ENCODE assay signal across 8 cellular contexts in genomic region chr11:65498727-65498976, GRCh38. TPM values are rescaled to one million over a fixed set of nuclear protein-coding genes. Genes with fewer than 3 reads are reported as not detected.
DNase-seq lines count a peak whose midpoint lies in the region; ATAC-seq and TF ChIP-seq lines count a peak whose summit lies in the region.

No MANE protein-coding gene starts in this region.

- H3K36me3 ChIP-seq in CD4-positive, alpha-beta memory T cell (ENCODE audit: insufficient read depth, low read length): peaks cover 34% of the 10 kb centered on the region
- H3K36me3 ChIP-seq in Panc1 (ENCODE audit: control insufficient read depth, insufficient read depth, low read length) (peaks cover 42% of the 10 kb centered on the region), rectal smooth muscle tissue (ENCODE audit: control insufficient read depth, insufficient read depth, low read length) (peaks cover 27% of the 10 kb centered on the region)

- H3K4me3 ChIP-seq in CD4-positive, alpha-beta memory T cell (ENCODE audit: low read length in 2 of 2): peak overlapping the region; percentile 96 to 99
- peak overlapping the region; percentile 78 to 99 for H3K4me3 ChIP-seq in Panc1 (ENCODE audit: low read depth in 2 of 2, low read length in 2 of 2)
- peak overlapping the region; percentile 89 for H3K4me3 ChIP-seq in fibroblast of pulmonary artery (replicated peaks; ENCODE audit: low read depth, low read length)
- peak overlapping the region; percentile 100 for H3K4me3 ChIP-seq in rectal smooth muscle tissue (ENCODE audit: low read length)

- intact Hi-C loops in CD4-positive, alpha-beta memory T cell (cut with micrococcal nuclease): no loop called here
- intact Hi-C loops in Panc1 (cut with micrococcal nuclease; ENCODE audit: unreplicated experiment): no loop called here

- H3K36me3 Mint-ChIP-seq in CD4-positive, alpha-beta memory T cell: peaks cover 3 to 9% of the 10 kb centered on the region in 2 donors
- H3K36me3 Mint-ChIP-seq in activated CD8-positive, alpha-beta T cell treated with anti-CD3 and anti-CD28 coated beads, Interleukin-2, amount 10 ng/mL, durations not matched to agents 7 days and 5 days (ENCODE audit: low read depth): no peaks in the 10 kb centered on the region

- H3K9me3 Mint-ChIP-seq in CD4-positive, alpha-beta memory T cell: peaks cover 0 to 5% (median 0%) of the 10 kb centered on the region in 8 donors
- no peaks in the 10 kb centered on the region for H3K9me3 Mint-ChIP-seq in activated CD8-positive, alpha-beta T cell treated with anti-CD3 and anti-CD28 coated beads, Interleukin-2, amount 10 ng/mL, durations not matched to agents 7 days and 5 days (ENCODE audit: insufficient read depth)

- no peaks in the 10 kb centered on the region for H3K27me3 ChIP-seq in CD4-positive, alpha-beta memory T cell (ENCODE audit: insufficient read depth, low read length)
- H3K27me3 ChIP-seq in Panc1 (ENCODE audit: control insufficient read depth, insufficient read depth, low read length) (no peaks in the 10 kb centered on the region), rectal smooth muscle tissue (ENCODE audit: control insufficient read depth, insufficient read depth, low read length) (no peaks in the 10 kb centered on the region)

- peak overlapping the region; percentile 97 for H3K27ac ChIP-seq in CD4-positive, alpha-beta memory T cell (ENCODE audit: low read depth, low read length)
- H3K27ac ChIP-seq in Panc1 (ENCODE audit: low read length) (peak overlapping the region; percentile 100), rectal smooth muscle tissue (ENCODE audit: low read depth, low read length) (peak overlapping the region; percentile 100)

- CTCF ChIA-PET in CD4-positive, alpha-beta memory T cell (lab: Charles Lee; ENCODE audit: partially characterized antibody): interaction anchor here (1.2 to 8.5 kb wide), 7 partner anchors 9 to 131 kb away, joined by 3 to 192 read pairs (median 17); partner anchors contain the start of genes NEAT1 and SCYL1
- CTCF ChIA-PET in Panc1 (lab: Charles Lee): interaction anchor here (0.7 to 1.2 kb wide), 2 partner anchors 19 to 28 kb away, joined by 3 read pairs; no protein-coding TSS in a partner anchor
- CTCF ChIA-PET in activated CD8-positive, alpha-beta T cell treated with anti-CD3 and anti-CD28 coated beads, Interleukin-2, amount 10 ng/mL, durations not matched to agents 7 days and 5 days (lab: Charles Lee): interaction anchor here (1.7 to 19.7 kb wide), 7 partner anchors 9 to 117 kb away, joined by 4 to 538 read pairs (median 16); partner anchors contain the start of gene NEAT1

- H3K4me3 Mint-ChIP-seq in CD4-positive, alpha-beta memory T cell: no peak overlapping the region
- H3K4me3 Mint-ChIP-seq in activated CD8-positive, alpha-beta T cell treated with anti-CD3 and anti-CD28 coated beads, Interleukin-2, amount 10 ng/mL, durations not matched to agents 7 days and 5 days: no peak overlapping the region

- H3K27ac Mint-ChIP-seq in CD4-positive, alpha-beta memory T cell: no peak overlapping the region
- no peak overlapping the region for H3K27ac Mint-ChIP-seq in activated CD8-positive, alpha-beta T cell treated with anti-CD3 and anti-CD28 coated beads, Interleukin-2, amount 10 ng/mL, durations not matched to agents 7 days and 5 days

- H3K4me1 ChIP-seq in CD4-positive, alpha-beta memory T cell (ENCODE audit: insufficient read depth, low read length): peaks cover 16% of the 10 kb centered on the region
- H3K4me1 ChIP-seq in Panc1 (ENCODE audit: control insufficient read depth, insufficient read depth, low read length) (peaks cover 42% of the 10 kb centered on the region), rectal smooth muscle tissue (ENCODE audit: control insufficient read depth, insufficient read depth, low read length) (peaks cover 26% of the 10 kb centered on the region)

- POLR2A ChIA-PET in CD4-positive, alpha-beta memory T cell (lab: Charles Lee; ENCODE audit: partially characterized antibody): interaction anchor here (0.8 to 27.2 kb wide), 52 partner anchors 10 to 791 kb away, joined by 3 to 3839 read pairs (median 10); partner anchors contain the start of genes CCDC85B, CDC42BPG, CDC42EP2 and CFL1
- POLR2A ChIA-PET in Panc1 (lab: Charles Lee): interaction anchor here (0.6 to 15.9 kb wide), 22 partner anchors 9 to 1669 kb away, joined by 3 to 818 read pairs (median 5); partner anchors contain the start of genes FAM89B, FRMD8 and NEAT1
- POLR2A ChIA-PET in activated CD8-positive, alpha-beta T cell treated with anti-CD3 and anti-CD28 coated beads, Interleukin-2, amount 10 ng/mL, durations not matched to agents 7 days and 5 days (lab: Charles Lee): interaction anchor here (0.5 to 22.4 kb wide), 36 partner anchors 5 to 1140 kb away, joined by 3 to 4167 read pairs (median 6); partner anchors contain the start of genes DPF2, FAM89B, FRMD8 and KAT5

- in situ Hi-C loops in Panc1 (cut with HindIII; ENCODE audit: low pct_unique_long_range_greater_than_20kb, low sequenced_read_pairs): loop anchor here (5.0 kb wide), 1 partner anchor 76 kb away; the partner anchor contains the start of gene NEAT1

- DNase-seq in CD4-positive, alpha-beta memory T cell: no peak
- DNase-seq in Panc1 (ENCODE audit: low read depth, low spot score) (no peak), fibroblast of pulmonary artery (ENCODE audit: low read depth) (no peak), activated gamma-delta T cell treated with Interleukin-2 at 50 U/mL for 16 hours (no peak), activated T-cell treated with anti-CD3 and anti-CD28 coated beads for 4 hours (no peak)
- no peak for DNase-seq in activated CD8-positive, alpha-beta T cell treated with anti-CD3 and anti-CD28 coated beads, Interleukin-2, amount 10 ng/mL, durations not matched to agents 7 days and 5 days

- no peak for ATAC-seq in Panc1
- ATAC-seq in activated CD8-positive, alpha-beta T cell treated with anti-CD3 and anti-CD28 coated beads, Interleukin-2, amount 10 ng/mL, durations not matched to agents 7 days and 5 days: no peak
- no peak for ATAC-seq in GM19463 (IDR thresholded peaks at IDR 0.05; ENCODE audit: unreplicated experiment)

- H3K9me3 ChIP-seq in CD4-positive, alpha-beta memory T cell (ENCODE audit: control insufficient read depth in 1 of 2, low read length in 2 of 2): no peaks in the 10 kb centered on the region
- no peaks in the 10 kb centered on the region for H3K9me3 ChIP-seq in Panc1 (ENCODE audit: control insufficient read depth, insufficient read depth, low read depth, low read length)

- H3K4me1 Mint-ChIP-seq in CD4-positive, alpha-beta memory T cell: peaks cover 8 to 43% (median 19%) of the 10 kb centered on the region in 4 donors
- peaks cover 29% of the 10 kb centered on the region for H3K4me1 Mint-ChIP-seq in activated CD8-positive, alpha-beta T cell treated with anti-CD3 and anti-CD28 coated beads, Interleukin-2, amount 10 ng/mL, durations not matched to agents 7 days and 5 days (ENCODE audit: low read depth)

- H3K27me3 Mint-ChIP-seq in CD4-positive, alpha-beta memory T cell: peaks cover 0 to 3% of the 10 kb centered on the region in 2 donors
- H3K27me3 Mint-ChIP-seq in activated CD8-positive, alpha-beta T cell treated with anti-CD3 and anti-CD28 coated beads, Interleukin-2, amount 10 ng/mL, durations not matched to agents 7 days and 5 days (ENCODE audit: low read depth): no peaks in the 10 kb centered on the region

- no TSS peak for BruUV-seq in Panc1 (replicated peaks; lab: Mats Ljungman, UMichigan)

- H3K9ac ChIP-seq in rectal smooth muscle tissue (ENCODE audit: low read length): peak overlapping the region; percentile 98

- TF ChIP-seq CTCF in Panc1 (IDR thresholded peaks at IDR 0.05): no peak
- no peak for TF ChIP-seq CTCF in fibroblast of pulmonary artery (IDR thresholded peaks at IDR 0.05; ENCODE audit: low read length, missing control alignments)

RNA-seq across cellular contexts. Expression of gene MALAT1, which starts 0.2 kb away (rescaled TPM):
- total RNA-seq in CD4-positive, alpha-beta memory T cell: over 10,000 TPM; 29,058 to 29,932 TPM
- polyA plus RNA-seq in CD4-positive, alpha-beta memory T cell: 1,000 to 10,000 TPM; 2,969 to 3,488 TPM
- total RNA-seq in Panc1 (2021; ENCODE audit: unreplicated experiment): 13,645 TPM
- polyA plus RNA-seq in Panc1 (2012; ENCODE audit: insufficient read length): 690 TPM
- 1,000 to 10,000 TPM; 3,822 to 4,094 TPM for total RNA-seq in activated CD8-positive, alpha-beta T cell treated with anti-CD3 and anti-CD28 coated beads, Interleukin-2, amount 10 ng/mL, durations not matched to agents 7 days and 5 days

RNA-seq across cellular contexts. Expression of gene SCYL1, which starts 26.2 kb away (rescaled TPM):
- total RNA-seq in CD4-positive, alpha-beta memory T cell: 10 to 100 TPM; 72.5 to 81.3 TPM
- 10 to 100 TPM; 22.9 to 40.8 TPM for polyA plus RNA-seq in CD4-positive, alpha-beta memory T cell
- total RNA-seq in Panc1 (2021; ENCODE audit: unreplicated experiment): 117 TPM
- polyA plus RNA-seq in Panc1 (2012; ENCODE audit: insufficient read length): 172 TPM
- 10 to 100 TPM; 68.0 to 69.5 TPM for total RNA-seq in activated CD8-positive, alpha-beta T cell treated with anti-CD3 and anti-CD28 coated beads, Interleukin-2, amount 10 ng/mL, durations not matched to agents 7 days and 5 days

RNA-seq across cellular contexts. Expression of gene LTBP3, which starts 59.5 kb away (rescaled TPM):
- total RNA-seq in CD4-positive, alpha-beta memory T cell: 100 to 1,000 TPM; 201 to 211 TPM
- 10 to 100 TPM in 1 of 2 donors, 1 to 10 TPM in 1; 9.0 to 23.6 TPM for polyA plus RNA-seq in CD4-positive, alpha-beta memory T cell
- total RNA-seq in Panc1 (2021; ENCODE audit: unreplicated experiment): 133 TPM
- polyA plus RNA-seq in Panc1 (2012; ENCODE audit: insufficient read length): 275 TPM
- 10 to 100 TPM; 64.7 to 70.8 TPM for total RNA-seq in activated CD8-positive, alpha-beta T cell treated with anti-CD3 and anti-CD28 coated beads, Interleukin-2, amount 10 ng/mL, durations not matched to agents 7 days and 5 days
